26 cellular contexts compared by ENCODE assay signal in genomic region chr6:64010010-64010409, GRCh38.
"Had no signal": no experiment of that assay in that cellular context is flagged by ENCODE, and none has a peak within 500 bp of the region (broad histone marks: within the 10 kb centered on the region; RNA-seq: fewer than 3 reads in every experiment).

No MANE protein-coding gene starts in this region.

- H3K27me3 Mint-ChIP-seq: activated naive CD4-positive, alpha-beta T cell treated with anti-CD3 and anti-CD28 coated beads, Interleukin-2, amount 50 U/mL, for 24 hours; naive B cell; progenitor cell of endocrine pancreas had no signal

- H3K9me3 ChIP-seq: body of pancreas, lower lobe of right lung, thoracic aorta, upper lobe of left lung had no signal

- H3K36me3 ChIP-seq: cardiac muscle cell, lower lobe of right lung, thoracic aorta, upper lobe of left lung had no signal

- ATAC-seq: activated CD8-positive, alpha-beta T cell treated with anti-CD3 and anti-CD28 coated beads, Interleukin-2, amount 10 ng/mL, durations not matched to agents 7 days and 5 days; body of pancreas; left colon; lower lobe of right lung had no signal

- H3K4me3 Mint-ChIP-seq: activated CD8-positive, alpha-beta T cell treated with anti-CD3 and anti-CD28 coated beads, Interleukin-2, amount 10 ng/mL, durations not matched to agents 7 days and 5 days; activated naive CD4-positive, alpha-beta T cell treated with anti-CD3 and anti-CD28 coated beads, Interleukin-2, amount 50 U/mL, for 24 hours; activated T-helper 1 cell treated with anti-CD3 and anti-CD28 coated beads, Interleukin-12 subunit alpha, Interleukin-12 subunit beta, Interleukin-2, Interleukin-4 antibody, amounts not matched to agents 30 ng/mL and 10 ng/mL and 1 ng/mL, durations not matched to agents 14 hours and 24 hours and 36 hours; naive B cell; neural crest cell had no signal

- H3K4me1 Mint-ChIP-seq: activated naive CD4-positive, alpha-beta T cell treated with anti-CD3 and anti-CD28 coated beads, Interleukin-2, amount 50 U/mL, for 24 hours had no signal

- H3K4me3 ChIP-seq: body of pancreas, cardiac muscle cell, hepatocyte, lower lobe of right lung, thoracic aorta, upper lobe of left lung had no signal

- H3K9me3 Mint-ChIP-seq: activated T-helper 1 cell treated with anti-CD3 and anti-CD28 coated beads, Interleukin-12 subunit alpha, Interleukin-12 subunit beta, Interleukin-2, Interleukin-4 antibody, amounts not matched to agents 30 ng/mL and 10 ng/mL and 1 ng/mL, durations not matched to agents 14 hours and 24 hours and 36 hours had no signal

- H3K27ac Mint-ChIP-seq: activated CD8-positive, alpha-beta T cell treated with anti-CD3 and anti-CD28 coated beads, Interleukin-2, amount 10 ng/mL, durations not matched to agents 7 days and 5 days; activated naive CD4-positive, alpha-beta T cell treated with anti-CD3 and anti-CD28 coated beads, Interleukin-2, amount 50 U/mL, for 24 hours; activated T-helper 1 cell treated with anti-CD3 and anti-CD28 coated beads, Interleukin-12 subunit alpha, Interleukin-12 subunit beta, Interleukin-2, Interleukin-4 antibody, amounts not matched to agents 30 ng/mL and 10 ng/mL and 1 ng/mL, durations not matched to agents 14 hours and 24 hours and 36 hours; progenitor cell of endocrine pancreas had no signal

- H3K4me1 ChIP-seq: body of pancreas, lower lobe of right lung, upper lobe of left lung had no signal

- H3K27me3 ChIP-seq: body of pancreas, cardiac muscle cell, hepatocyte, upper lobe of left lung had no signal

- H3K36me3 Mint-ChIP-seq: activated naive CD4-positive, alpha-beta T cell treated with anti-CD3 and anti-CD28 coated beads, Interleukin-2, amount 50 U/mL, for 24 hours; naive B cell had no signal

- H3K27ac ChIP-seq: body of pancreas, cardiac muscle cell, hepatocyte, lower lobe of right lung, thoracic aorta, upper lobe of left lung had no signal

- DNase-seq: activated CD4-positive, alpha-beta T cell treated with anti-CD3 and anti-CD28 coated beads for 1 hour; activated CD4-positive, alpha-beta T cell treated with anti-CD3 and anti-CD28 coated beads, Interleukin-2, amount 50 U/mL, for 1 hour; activated CD8-positive, alpha-beta T cell treated with anti-CD3 and anti-CD28 coated beads, Interleukin-2, amount 10 ng/mL, durations not matched to agents 7 days and 5 days; activated gamma-delta T cell treated with Interleukin-2 at 50 U/mL for 16 hours; anterior cingulate cortex; body of pancreas; dermis blood vessel endothelial cell; effector CD8-positive, alpha-beta T cell; erythroblast; foreskin fibroblast; left colon; lower lobe of right lung; naive B cell; retina; stimulated activated CD4-positive, alpha-beta T cell treated with anti-CD3 and anti-CD28 coated beads, Interleukin-4, amount 100 ng/mL, for 1 hour; stimulated activated naive CD4-positive, alpha-beta T cell; T-helper 1 cell; T-helper 9 cell had no signal
